19 cellular contexts compared by ENCODE assay signal in the genomic region with DNA sequence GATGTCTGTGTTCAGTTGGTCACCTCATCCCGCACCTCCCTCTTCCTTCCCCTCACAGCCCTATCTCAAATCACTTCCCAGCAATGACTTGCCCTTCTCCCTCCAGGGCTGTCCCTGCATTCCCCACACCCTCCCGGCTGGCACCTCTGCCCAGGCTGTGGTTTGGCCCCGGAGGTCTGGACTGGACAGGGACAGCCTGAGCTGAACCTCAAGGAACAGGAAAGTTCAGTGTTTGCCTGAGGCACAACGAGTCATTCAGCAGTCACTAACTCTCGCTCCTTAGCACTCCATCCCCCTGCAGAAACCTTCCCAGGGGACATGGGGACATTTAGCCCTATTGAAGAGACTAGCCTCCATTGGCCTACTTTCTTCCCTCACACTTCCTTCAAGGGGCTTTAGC. TPM values are rescaled to one million over a fixed set of nuclear protein-coding genes. Genes with fewer than 3 reads are reported as not detected.
DNase-seq lines count a peak whose midpoint lies in the region; ATAC-seq, FAIRE-seq and TF ChIP-seq lines count a peak whose summit lies in the region.
"Had no signal": no experiment of that assay in that cellular context is flagged by ENCODE, and none has a peak within 500 bp of the region (broad histone marks: within the 10 kb centered on the region; RNA-seq: fewer than 3 reads in every experiment).

No MANE protein-coding gene starts in this region.

- H4K91ac ChIP-seq in trophoblast cell (ENCODE audit: low read depth, low read length): no peak overlapping the region

- H3K27me3 ChIP-seq in MG63: no peaks in the 10 kb centered on the region
- no peaks in the 10 kb centered on the region for H3K27me3 ChIP-seq in bronchial epithelial cell (ENCODE audit: control insufficient read depth, insufficient read depth, low read length)
- no peaks in the 10 kb centered on the region for H3K27me3 ChIP-seq in trophoblast cell (ENCODE audit: insufficient read depth, low read length)
- H3K27me3 ChIP-seq: adrenal gland had no signal

- WGBS in trophoblast cell (ENCODE audit: extremely low coverage, insufficient coverage, insufficient read length): no CpG with 5 or more reads among the region's 5 CpGs

- no peak overlapping the region for H4K8ac ChIP-seq in trophoblast cell (ENCODE audit: low read depth, low read length)

- H3K18ac ChIP-seq in trophoblast cell (ENCODE audit: low read length): no peak overlapping the region

- H3K79me1 ChIP-seq in trophoblast cell (ENCODE audit: low read length): peaks cover 6% of the 10 kb centered on the region

- no peak overlapping the region for H3K27ac Mint-ChIP-seq in Calu3 (ENCODE audit: unreplicated experiment)
- no peak overlapping the region for H3K27ac Mint-ChIP-seq in activated CD4-positive, alpha-beta T cell treated with anti-CD3 and anti-CD28 coated beads, Interleukin-2, amount 10 ng/mL, durations not matched to agents 7 days and 5 days
- H3K27ac Mint-ChIP-seq: activated B cell treated with CpG ODN at 0.5 μM for 24 hours had no signal

- H3K36me3 ChIP-seq in MG63 (no peaks in the 10 kb centered on the region), bronchial epithelial cell (ENCODE audit: control insufficient read depth, insufficient read depth, low read length) (no peaks in the 10 kb centered on the region), trophoblast cell (ENCODE audit: control insufficient read depth in 1 of 2, insufficient read depth in 2 of 2, low read length in 2 of 2) (no peaks in the 10 kb centered on the region)
- H3K36me3 ChIP-seq: adrenal gland had no signal

- H3K4me1 ChIP-seq in trophoblast cell (ENCODE audit: control insufficient read depth in 1 of 2, insufficient read depth in 2 of 2, low read length in 2 of 2): peaks cover 11 to 14% of the 10 kb centered on the region in 2 experiments

- ATAC-seq in left colon: no peak

- no peak overlapping the region for H4K12ac ChIP-seq in trophoblast cell (ENCODE audit: low read depth, low read length)

- H3K9me3 ChIP-seq in MG63: no peaks in the 10 kb centered on the region
- no peaks in the 10 kb centered on the region for H3K9me3 ChIP-seq in trophoblast cell (ENCODE audit: insufficient read depth, low read depth, low read length)
- H3K9me3 ChIP-seq: adrenal gland had no signal

- no peak for FAIRE-seq in bronchial epithelial cell (lab: Jason Lieb, UNC)

- H3K4me3 ChIP-seq in MG63 (no peak overlapping the region), bronchial epithelial cell (ENCODE audit: low read depth, low read length) (no peak overlapping the region), trophoblast cell (ENCODE audit: low read depth, low read length) (no peak overlapping the region)
- H3K4me3 ChIP-seq: adrenal gland had no signal

- CTCF ChIA-PET in Calu3 (lab: Charles Lee): interaction anchor here (1.1 kb wide), 1 partner anchor 12 kb away, joined by 3 read pairs; no protein-coding TSS in a partner anchor
- CTCF ChIA-PET in activated CD4-positive, alpha-beta T cell treated with anti-CD3 and anti-CD28 coated beads, Interleukin-2, amount 10 ng/mL, durations not matched to agents 7 days and 5 days (lab: Charles Lee): no interaction called here

- POLR2A ChIA-PET in activated CD4-positive, alpha-beta T cell treated with anti-CD3 and anti-CD28 coated beads, Interleukin-2, amount 10 ng/mL, durations not matched to agents 7 days and 5 days (lab: Charles Lee): no interaction called here

- DNase-seq in Calu3 (peak; percentile 55), MG63 (peak; percentile 64), bronchial epithelial cell (ENCODE audit: low read depth) (peak; percentile 47), trophoblast cell (peak; percentile 20 to 45), DMS79 treated with DMSO at 0.1 percent for 48 hours (lab: John Stamatoyannopoulos, UW) (no peak), left colon (no peak)
- no peak for DNase-seq in stimulated activated CD4-positive, alpha-beta T cell treated with anti-CD3 and anti-CD28 coated beads, Interleukin-4, amount 100 ng/mL, for 1 hour
- DNase-seq in activated CD4-positive, alpha-beta T cell treated with anti-CD3 and anti-CD28 coated beads, Interleukin-2, amount 10 ng/mL, durations not matched to agents 7 days and 5 days: no peak
- DNase-seq: activated B cell treated with CpG ODN at 0.5 μM for 24 hours; adrenal gland; central memory CD4-positive, alpha-beta T cell; hippocampal formation; Kasumi-1; NCI-H1436 treated with DMSO at 0.1 percent for 48 hours; NCI-H2227 treated with DMSO at 0.1 percent for 48 hours; Right ventricle myocardium superior; stimulated activated CD4-positive, alpha-beta T cell treated with anti-CD3 and anti-CD28 coated beads, Interleukin-2, amount 100 ng/mL, for 48 hours; substantia nigra; T-helper 1 cell had no signal

- no peaks in the 10 kb centered on the region for H3K27me3 Mint-ChIP-seq in Calu3 (ENCODE audit: unreplicated experiment)
- H3K27me3 Mint-ChIP-seq in activated CD4-positive, alpha-beta T cell treated with anti-CD3 and anti-CD28 coated beads, Interleukin-2, amount 10 ng/mL, durations not matched to agents 7 days and 5 days: peaks cover 2% of the 10 kb centered on the region
- H3K27me3 Mint-ChIP-seq: activated B cell treated with CpG ODN at 0.5 μM for 24 hours had no signal

- TF ChIP-seq CTCF in Calu3 (IDR thresholded peaks at IDR 0.05; ENCODE audit: unreplicated experiment): no peak
- TF ChIP-seq CTCF in bronchial epithelial cell (IDR thresholded peaks at IDR 0.05; ENCODE audit: insufficient read depth, low read length, severe bottlenecking): no peak

- no peak overlapping the region for H3K27ac ChIP-seq in trophoblast cell (ENCODE audit: low read depth, low read length)
- H3K27ac ChIP-seq: adrenal gland had no signal

- H2BK12ac ChIP-seq in trophoblast cell (ENCODE audit: low read length): no peak overlapping the region

- H2AK5ac ChIP-seq in trophoblast cell (ENCODE audit: low read length): no peak overlapping the region

- H3K4me1 Mint-ChIP-seq in Calu3 (ENCODE audit: low read depth, unreplicated experiment): peaks cover 18% of the 10 kb centered on the region
- no peaks in the 10 kb centered on the region for H3K4me1 Mint-ChIP-seq in activated CD4-positive, alpha-beta T cell treated with anti-CD3 and anti-CD28 coated beads, Interleukin-2, amount 10 ng/mL, durations not matched to agents 7 days and 5 days

- H3K79me2 ChIP-seq in trophoblast cell (ENCODE audit: control insufficient read depth, insufficient read depth, low read length, poor library complexity): peaks cover 3% of the 10 kb centered on the region

- H3K36me3 Mint-ChIP-seq in Calu3 (ENCODE audit: insufficient read depth, unreplicated experiment): no peaks in the 10 kb centered on the region
- peaks cover under 1% of the 10 kb centered on the region for H3K36me3 Mint-ChIP-seq in activated CD4-positive, alpha-beta T cell treated with anti-CD3 and anti-CD28 coated beads, Interleukin-2, amount 10 ng/mL, durations not matched to agents 7 days and 5 days (ENCODE audit: low read depth)

- no peak overlapping the region for H3K4me3 Mint-ChIP-seq in Calu3 (ENCODE audit: low read depth, unreplicated experiment)
- H3K4me3 Mint-ChIP-seq in activated CD4-positive, alpha-beta T cell treated with anti-CD3 and anti-CD28 coated beads, Interleukin-2, amount 10 ng/mL, durations not matched to agents 7 days and 5 days: no peak overlapping the region
- H3K4me3 Mint-ChIP-seq: activated B cell treated with CpG ODN at 0.5 μM for 24 hours had no signal

- no peak overlapping the region for H3K23ac ChIP-seq in trophoblast cell (ENCODE audit: low read length)

- H3K14ac ChIP-seq in trophoblast cell (ENCODE audit: low read length): no peak overlapping the region

- peaks cover 2% of the 10 kb centered on the region for H3K9me3 Mint-ChIP-seq in Calu3 (ENCODE audit: low read depth, unreplicated experiment)
- peaks cover 8% of the 10 kb centered on the region for H3K9me3 Mint-ChIP-seq in activated CD4-positive, alpha-beta T cell treated with anti-CD3 and anti-CD28 coated beads, Interleukin-2, amount 10 ng/mL, durations not matched to agents 7 days and 5 days

- no peak overlapping the region for H3K4me2 ChIP-seq in trophoblast cell (ENCODE audit: low read length)

- no peak overlapping the region for H3K9ac ChIP-seq in trophoblast cell (ENCODE audit: low read length)

- intact Hi-C loops in Calu3 (cut with micrococcal nuclease; ENCODE audit: unreplicated experiment): no loop called here
- intact Hi-C loops in left colon (cut with DNase I, micrococcal nuclease): no loop called here

- no peak overlapping the region for H2AFZ ChIP-seq in trophoblast cell (ENCODE audit: insufficient read depth, low read length, poor library complexity)

- no peak overlapping the region for H3K4ac ChIP-seq in trophoblast cell (ENCODE audit: low read depth, low read length)

- no TSS peak for BruUV-seq in Calu3 (replicated peaks; lab: Mats Ljungman, UMichigan)

- H2BK120ac ChIP-seq in trophoblast cell (ENCODE audit: insufficient read depth, low read length, poor library complexity): no peak overlapping the region

- no peak overlapping the region for H2BK5ac ChIP-seq in trophoblast cell (ENCODE audit: low read depth, low read length, poor library complexity)

RNA-seq across cellular contexts. Expression of gene MAP3K1, which starts 58.3 kb away (rescaled TPM):
- 32.9 and 33.1 TPM in 2 replicates for total RNA-seq in Calu3 (2022)
- total RNA-seq in MG63 (2014; rRNA removed; shearing (Covaris generic); ENCODE audit: low replicate concordance): 8.8 and 9.3 TPM in 2 replicates
- 9.3 and 10.3 TPM in 2 replicates for total RNA-seq in bronchial epithelial cell
- polyA plus RNA-seq in trophoblast cell (2013): 13.4 and 13.5 TPM in 2 replicates
- total RNA-seq in left colon: 10 to 100 TPM in 1 of 2 donors, 1 to 10 TPM in 1; 9.4 to 12.5 TPM
- total RNA-seq in activated CD4-positive, alpha-beta T cell treated with anti-CD3 and anti-CD28 coated beads, Interleukin-2, amount 10 ng/mL, durations not matched to agents 7 days and 5 days: 10 to 100 TPM; 59.9 to 63.9 TPM

Comparison
In these comparisons a context has a peak if more than half of its experiments do, and no peak if none do; other contexts are left out.
1. DNase-seq: peak in Calu3 (single experiment), MG63 (single experiment), bronchial epithelial cell (single experiment) and trophoblast cell (2 of 2); none in stimulated activated CD4-positive, alpha-beta T cell treated with anti-CD3 and anti-CD28 coated beads, Interleukin-4, amount 100 ng/mL, for 1 hour (single experiment), DMS79 treated with DMSO at 0.1 percent for 48 hours (single experiment), left colon (0 of 2) and activated CD4-positive, alpha-beta T cell treated with anti-CD3 and anti-CD28 coated beads, Interleukin-2, amount 10 ng/mL, durations not matched to agents 7 days and 5 days (single experiment).